Comparison of ENCODE assay signal across 23 cellular contexts in genomic region chr7:37360469-37360868, GRCh38.
A peak's percentile ranks its signal among the peaks of the same experiment; 100 is the strongest.
DNase-seq lines count a peak whose midpoint lies in the region; ATAC-seq and TF ChIP-seq lines count a peak whose summit lies in the region.
"Had no signal": no experiment of that assay in that cellular context is flagged by ENCODE, and none has a peak within 500 bp of the region (broad histone marks: within the 10 kb centered on the region; RNA-seq: fewer than 3 reads in every experiment).

No MANE protein-coding gene starts in this region.

- DNase-seq in T-helper 2 cell treated with Interferon-gamma antibody and Interleukin-4, amounts not matched to agents 5 μg/mL and 100 μg/mL, for 36 hours (ENCODE audit: low spot score): no peak
- no peak for DNase-seq in T-helper 2 cell
- DNase-seq in natural killer cell: no peak
- DNase-seq in natural killer cell treated with Interleukin-12 subunit alpha and Interleukin-12 subunit beta and Interleukin-15 and Interleukin-18, amount 100 ng/mL, for 72 hours (ENCODE audit: low spot score): no peak
- no peak for DNase-seq in activated naive CD8-positive, alpha-beta T cell treated with anti-CD3 and anti-CD28 coated beads, Interleukin-2, amount 50 U/mL, for 24 hours
- no peak for DNase-seq in amygdala (lab: John Stamatoyannopoulos, UW)
- no peak for DNase-seq in vagina (ENCODE audit: extremely low spot score in 2 of 2)
- DNase-seq: 8988T; adrenal gland; DMS153; GM23248; HFFc6; left ventricle myocardium superior; NCI-H146; NCI-H2107; NCI-H446; occipital lobe; SK-N-SH; stimulated activated naive CD4-positive, alpha-beta T cell; T-helper 9 cell; testis had no signal

- peak overlapping the region; percentile 19 for H3K4me3 Mint-ChIP-seq in T-helper 2 cell treated with Interferon-gamma antibody and Interleukin-4, amounts not matched to agents 5 μg/mL and 100 μg/mL, for 36 hours
- H3K4me3 Mint-ChIP-seq in natural killer cell: peak overlapping the region; percentile 60
- no peak overlapping the region for H3K4me3 Mint-ChIP-seq in natural killer cell treated with Interleukin-12 subunit alpha and Interleukin-12 subunit beta and Interleukin-15 and Interleukin-18, amount 100 ng/mL, for 72 hours
- peak overlapping the region; percentile 23 for H3K4me3 Mint-ChIP-seq in activated naive CD8-positive, alpha-beta T cell treated with anti-CD3 and anti-CD28 coated beads, Interleukin-2, amount 50 U/mL, for 24 hours
- H3K4me3 Mint-ChIP-seq: HFFc6 had no signal

- no peaks in the 10 kb centered on the region for H3K27me3 ChIP-seq in vagina
- H3K27me3 ChIP-seq: adrenal gland, testis had no signal

- no peak for TF ChIP-seq POLR2A in vagina (IDR thresholded peaks at IDR 0.05)

- H3K27ac ChIP-seq in vagina: no peak overlapping the region
- H3K27ac ChIP-seq: adrenal gland, GM23248, testis, VCaP had no signal

- no peaks in the 10 kb centered on the region for H3K9me3 ChIP-seq in vagina
- H3K9me3 ChIP-seq: adrenal gland, testis had no signal

- H3K36me3 ChIP-seq in vagina: no peaks in the 10 kb centered on the region
- H3K36me3 ChIP-seq: adrenal gland had no signal

- H3K27ac Mint-ChIP-seq in T-helper 2 cell treated with Interferon-gamma antibody and Interleukin-4, amounts not matched to agents 5 μg/mL and 100 μg/mL, for 36 hours: no peak overlapping the region
- no peak overlapping the region for H3K27ac Mint-ChIP-seq in natural killer cell
- no peak overlapping the region for H3K27ac Mint-ChIP-seq in natural killer cell treated with Interleukin-12 subunit alpha and Interleukin-12 subunit beta and Interleukin-15 and Interleukin-18, amount 100 ng/mL, for 72 hours
- H3K27ac Mint-ChIP-seq in activated naive CD8-positive, alpha-beta T cell treated with anti-CD3 and anti-CD28 coated beads, Interleukin-2, amount 50 U/mL, for 24 hours: peak overlapping the region; percentile 85
- H3K27ac Mint-ChIP-seq: HFFc6 had no signal

- H3K9me3 Mint-ChIP-seq in T-helper 2 cell treated with Interferon-gamma antibody and Interleukin-4, amounts not matched to agents 5 μg/mL and 100 μg/mL, for 36 hours: no peaks in the 10 kb centered on the region
- H3K9me3 Mint-ChIP-seq in natural killer cell: no peaks in the 10 kb centered on the region
- H3K9me3 Mint-ChIP-seq in natural killer cell treated with Interleukin-12 subunit alpha and Interleukin-12 subunit beta and Interleukin-15 and Interleukin-18, amount 100 ng/mL, for 72 hours: no peaks in the 10 kb centered on the region
- no peaks in the 10 kb centered on the region for H3K9me3 Mint-ChIP-seq in activated naive CD8-positive, alpha-beta T cell treated with anti-CD3 and anti-CD28 coated beads, Interleukin-2, amount 50 U/mL, for 24 hours

- H3K4me1 Mint-ChIP-seq in T-helper 2 cell treated with Interferon-gamma antibody and Interleukin-4, amounts not matched to agents 5 μg/mL and 100 μg/mL, for 36 hours (ENCODE audit: low read depth): peaks cover 50% of the 10 kb centered on the region
- peaks cover 70 to 88% of the 10 kb centered on the region in 2 donors for H3K4me1 Mint-ChIP-seq in natural killer cell
- peaks cover 38 to 52% of the 10 kb centered on the region in 2 donors for H3K4me1 Mint-ChIP-seq in natural killer cell treated with Interleukin-12 subunit alpha and Interleukin-12 subunit beta and Interleukin-15 and Interleukin-18, amount 100 ng/mL, for 72 hours (ENCODE audit: low read depth in 2 of 2)
- peaks cover 86% of the 10 kb centered on the region for H3K4me1 Mint-ChIP-seq in activated naive CD8-positive, alpha-beta T cell treated with anti-CD3 and anti-CD28 coated beads, Interleukin-2, amount 50 U/mL, for 24 hours

- intact Hi-C loops in natural killer cell (cut with micrococcal nuclease): no loop called here
- intact Hi-C loops in vagina (cut with DNase I): no loop called here

- H3K4me3 ChIP-seq in vagina: no peak overlapping the region
- H3K4me3 ChIP-seq: adrenal gland, GM23248, testis had no signal

- ATAC-seq in natural killer cell (peak; percentile 38 to 84 (median 52)), GM18858 (IDR thresholded peaks at IDR 0.05; ENCODE audit: unreplicated experiment) (no peak)
- no peak for ATAC-seq in natural killer cell treated with Interleukin-12 subunit alpha and Interleukin-12 subunit beta and Interleukin-15 and Interleukin-18, amount 100 ng/mL, for 72 hours
- no peak for ATAC-seq in activated naive CD8-positive, alpha-beta T cell treated with anti-CD3 and anti-CD28 coated beads, Interleukin-2, amount 50 U/mL, for 24 hours
- ATAC-seq: left ventricle myocardium superior had no signal

- H3K36me3 Mint-ChIP-seq in T-helper 2 cell treated with Interferon-gamma antibody and Interleukin-4, amounts not matched to agents 5 μg/mL and 100 μg/mL, for 36 hours (ENCODE audit: low read depth): peaks cover 10% of the 10 kb centered on the region
- H3K36me3 Mint-ChIP-seq in natural killer cell: no peaks in the 10 kb centered on the region
- no peaks in the 10 kb centered on the region for H3K36me3 Mint-ChIP-seq in natural killer cell treated with Interleukin-12 subunit alpha and Interleukin-12 subunit beta and Interleukin-15 and Interleukin-18, amount 100 ng/mL, for 72 hours
- H3K36me3 Mint-ChIP-seq in activated naive CD8-positive, alpha-beta T cell treated with anti-CD3 and anti-CD28 coated beads, Interleukin-2, amount 50 U/mL, for 24 hours (ENCODE audit: low read depth): peaks cover 8% of the 10 kb centered on the region

- TF ChIP-seq CTCF in natural killer cell (IDR thresholded peaks at IDR 0.05): no peak
- no peak for TF ChIP-seq CTCF in vagina (IDR thresholded peaks at IDR 0.05)

- H3K4me1 ChIP-seq in vagina: peaks cover 7% of the 10 kb centered on the region

- H3K27me3 Mint-ChIP-seq in T-helper 2 cell treated with Interferon-gamma antibody and Interleukin-4, amounts not matched to agents 5 μg/mL and 100 μg/mL, for 36 hours (ENCODE audit: low read depth): no peaks in the 10 kb centered on the region
- H3K27me3 Mint-ChIP-seq in natural killer cell (ENCODE audit: low read depth in 2 of 2): peaks cover 33 to 76% of the 10 kb centered on the region in 2 donors
- peaks cover 18 to 41% of the 10 kb centered on the region in 2 donors for H3K27me3 Mint-ChIP-seq in natural killer cell treated with Interleukin-12 subunit alpha and Interleukin-12 subunit beta and Interleukin-15 and Interleukin-18, amount 100 ng/mL, for 72 hours
- H3K27me3 Mint-ChIP-seq in activated naive CD8-positive, alpha-beta T cell treated with anti-CD3 and anti-CD28 coated beads, Interleukin-2, amount 50 U/mL, for 24 hours: no peaks in the 10 kb centered on the region

Comparison
In these comparisons a context has a peak if more than half of its experiments do, and no peak if none do; other contexts are left out.
1. ATAC-seq: peak in natural killer cell (3 of 3); none in natural killer cell treated with Interleukin-12 subunit alpha and Interleukin-12 subunit beta and Interleukin-15 and Interleukin-18, amount 100 ng/mL, for 72 hours (0 of 2), activated naive CD8-positive, alpha-beta T cell treated with anti-CD3 and anti-CD28 coated beads, Interleukin-2, amount 50 U/mL, for 24 hours (single experiment) and GM18858 (single experiment).